ENCODE assay signal across 10 cellular contexts in the genomic region with DNA sequence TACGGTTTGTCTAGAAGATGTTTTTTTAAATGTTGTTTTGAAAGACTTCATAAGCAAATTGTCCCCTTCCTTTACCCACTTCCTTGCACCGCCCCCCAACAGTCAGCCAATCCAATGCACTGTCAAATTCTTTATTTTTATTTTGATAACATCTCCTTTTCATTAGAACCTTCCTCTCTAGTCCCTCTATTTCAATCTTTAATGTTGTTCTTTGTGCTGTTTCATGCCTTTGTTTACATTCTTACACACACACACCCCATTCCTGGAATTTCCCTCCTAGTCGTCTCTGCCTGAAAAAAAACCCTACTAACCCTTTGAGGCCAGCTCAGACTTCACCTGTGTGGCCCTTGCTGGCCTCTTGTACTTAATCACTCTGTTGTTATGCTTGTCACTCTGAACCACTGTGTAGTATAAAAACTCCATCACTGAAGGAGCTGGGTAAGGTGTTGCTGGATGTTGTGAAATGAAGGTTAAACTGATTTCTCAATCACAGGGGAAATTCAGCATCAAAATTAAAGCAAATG.
DNase-seq lines count a peak whose midpoint lies in the region; ATAC-seq and TF ChIP-seq lines count a peak whose summit lies in the region.
"Had no signal": no experiment of that assay in that cellular context is flagged by ENCODE, and none has a peak within 500 bp of the region (broad histone marks: within the 10 kb centered on the region; RNA-seq: fewer than 3 reads in every experiment).

No MANE protein-coding gene starts in this region.

- H3K4me3 Mint-ChIP-seq in activated CD4-positive, alpha-beta T cell treated with anti-CD3 and anti-CD28 coated beads, Interleukin-2, amount 10 ng/mL, durations not matched to agents 24 days and 14 days, result peak overlapping the region; percentile 7
- H3K4me3 Mint-ChIP-seq in activated CD4-positive, alpha-beta T cell treated with anti-CD3 and anti-CD28 coated beads, Interleukin-2, amount 10 ng/mL, durations not matched to agents 7 days and 5 days, result no peak overlapping the region
- no peak overlapping the region for H3K4me3 Mint-ChIP-seq in WTC11
- peak overlapping the region; percentile 21 for H3K4me3 Mint-ChIP-seq in type B pancreatic cell

- no peak overlapping the region for H3K9ac ChIP-seq in colonic mucosa (ENCODE audit: low read depth in 2 of 2, low read length in 2 of 2)

- ATAC-seq in WTC11, result peak; percentile 86
- ATAC-seq: left cardiac atrium, SK-N-SH treated with all-trans-retinoic acid at 6 μM for 48 hours had no signal

- H3K4me3 ChIP-seq in iPS DF 6.9 (ENCODE audit: low read length), result no peak overlapping the region
- H3K4me3 ChIP-seq in colonic mucosa, result no peak overlapping the region
- no peak overlapping the region for H3K4me3 ChIP-seq in WERI-Rb-1 (ENCODE audit: low read depth, low read length)

- no peaks in the 10 kb centered on the region for H3K36me3 ChIP-seq in iPS DF 6.9 (ENCODE audit: control insufficient read depth, insufficient read depth, low read length)
- no peaks in the 10 kb centered on the region for H3K36me3 ChIP-seq in colonic mucosa
- no peaks in the 10 kb centered on the region; the same call in 1 of the 2 replicates for H3K36me3 ChIP-seq in WERI-Rb-1

- no peaks in the 10 kb centered on the region for H3K4me1 ChIP-seq in iPS DF 6.9 (ENCODE audit: control insufficient read depth, insufficient read depth, low read length)
- H3K4me1 ChIP-seq in colonic mucosa, result peaks cover 4% of the 10 kb centered on the region

- peaks cover 13% of the 10 kb centered on the region for H3K36me3 Mint-ChIP-seq in activated CD4-positive, alpha-beta T cell treated with anti-CD3 and anti-CD28 coated beads, Interleukin-2, amount 10 ng/mL, durations not matched to agents 24 days and 14 days (ENCODE audit: low read depth)
- H3K36me3 Mint-ChIP-seq in activated CD4-positive, alpha-beta T cell treated with anti-CD3 and anti-CD28 coated beads, Interleukin-2, amount 10 ng/mL, durations not matched to agents 7 days and 5 days (ENCODE audit: low read depth), result peaks cover 27% of the 10 kb centered on the region
- no peaks in the 10 kb centered on the region for H3K36me3 Mint-ChIP-seq in WTC11
- peaks cover 14% of the 10 kb centered on the region for H3K36me3 Mint-ChIP-seq in type B pancreatic cell

- TF ChIP-seq CTCF in WTC11 (IDR thresholded peaks at IDR 0.05) (no peak), type B pancreatic cell (conservative IDR thresholded peaks at IDR 0.05) (no peak), colonic mucosa (IDR thresholded peaks at IDR 0.05) (no peak), WERI-Rb-1 (IDR thresholded peaks at IDR 0.05; ENCODE audit: low read depth, low read length) (no peak)

- H3K27ac Mint-ChIP-seq in activated CD4-positive, alpha-beta T cell treated with anti-CD3 and anti-CD28 coated beads, Interleukin-2, amount 10 ng/mL, durations not matched to agents 24 days and 14 days, result peak overlapping the region; percentile 14
- no peak overlapping the region for H3K27ac Mint-ChIP-seq in activated CD4-positive, alpha-beta T cell treated with anti-CD3 and anti-CD28 coated beads, Interleukin-2, amount 10 ng/mL, durations not matched to agents 7 days and 5 days
- H3K27ac Mint-ChIP-seq in WTC11 (peak overlapping the region; percentile 12; the same call in 1 of the 2 replicates), type B pancreatic cell (peak overlapping the region; percentile 81)

- POLR2A ChIA-PET in activated CD4-positive, alpha-beta T cell treated with anti-CD3 and anti-CD28 coated beads, Interleukin-2, amount 10 ng/mL, durations not matched to agents 7 days and 5 days (lab: Charles Lee), result no interaction called here
- POLR2A ChIA-PET in WTC11 (lab: Charles Lee), result no interaction called here

- peaks cover 22% of the 10 kb centered on the region for H3K27me3 Mint-ChIP-seq in activated CD4-positive, alpha-beta T cell treated with anti-CD3 and anti-CD28 coated beads, Interleukin-2, amount 10 ng/mL, durations not matched to agents 24 days and 14 days
- H3K27me3 Mint-ChIP-seq in activated CD4-positive, alpha-beta T cell treated with anti-CD3 and anti-CD28 coated beads, Interleukin-2, amount 10 ng/mL, durations not matched to agents 7 days and 5 days, result peaks cover 15% of the 10 kb centered on the region
- H3K27me3 Mint-ChIP-seq in WTC11 (ENCODE audit: low read depth) (no peaks in the 10 kb centered on the region), type B pancreatic cell (no peaks in the 10 kb centered on the region)

- no peak for DNase-seq in activated CD4-positive, alpha-beta T cell treated with anti-CD3 and anti-CD28 coated beads, Interleukin-2, amount 10 ng/mL, durations not matched to agents 24 days and 14 days
- no peak for DNase-seq in activated CD4-positive, alpha-beta T cell treated with anti-CD3 and anti-CD28 coated beads, Interleukin-2, amount 10 ng/mL, durations not matched to agents 7 days and 5 days
- no peak for DNase-seq in WTC11 (ENCODE audit: low spot score)
- peak; percentile 22 for DNase-seq in iPS DF 6.9 (ENCODE audit: low read depth, low spot score)
- no peak for DNase-seq in type B pancreatic cell (ENCODE audit: extremely low spot score, unreplicated experiment)
- DNase-seq in NAMALWA (ENCODE audit: low spot score), result no peak
- DNase-seq in colonic mucosa, result no peak
- DNase-seq in WERI-Rb-1, result no peak
- DNase-seq: left cardiac atrium had no signal

- intact Hi-C loops in activated CD4-positive, alpha-beta T cell treated with anti-CD3 and anti-CD28 coated beads, Interleukin-2, amount 10 ng/mL, durations not matched to agents 24 days and 14 days (cut with micrococcal nuclease), result loop anchor here (1.0 to 2.0 kb wide), 6 partner anchors 7 to 725 kb away; no protein-coding TSS in a partner anchor
- intact Hi-C loops in colonic mucosa (cut with DNase I), result no loop called here

- no peak overlapping the region for H3K27ac ChIP-seq in iPS DF 6.9 (ENCODE audit: low read length)
- no peak overlapping the region for H3K27ac ChIP-seq in colonic mucosa
- H3K27ac ChIP-seq in WERI-Rb-1, result no peak overlapping the region

- CTCF ChIA-PET in activated CD4-positive, alpha-beta T cell treated with anti-CD3 and anti-CD28 coated beads, Interleukin-2, amount 10 ng/mL, durations not matched to agents 7 days and 5 days (lab: Charles Lee), result interaction anchor here (1.5 kb wide), 1 partner anchor 20 kb away, joined by 3 read pairs; no protein-coding TSS in a partner anchor
- CTCF ChIA-PET in WTC11 (lab: Charles Lee), result interaction anchor here (0.5 to 0.7 kb wide), 3 partner anchors 37 to 324 kb away, joined by 3 to 4 read pairs (median 4); no protein-coding TSS in a partner anchor

- no peaks in the 10 kb centered on the region for H3K27me3 ChIP-seq in iPS DF 6.9 (ENCODE audit: control insufficient read depth, insufficient read depth, low read length)
- H3K27me3 ChIP-seq in colonic mucosa, result no peaks in the 10 kb centered on the region
- no peaks in the 10 kb centered on the region for H3K27me3 ChIP-seq in WERI-Rb-1 (ENCODE audit: insufficient read depth, low read depth, severe bottlenecking)

- peaks cover 12% of the 10 kb centered on the region for H3K9me3 Mint-ChIP-seq in activated CD4-positive, alpha-beta T cell treated with anti-CD3 and anti-CD28 coated beads, Interleukin-2, amount 10 ng/mL, durations not matched to agents 24 days and 14 days
- peaks cover 6% of the 10 kb centered on the region for H3K9me3 Mint-ChIP-seq in activated CD4-positive, alpha-beta T cell treated with anti-CD3 and anti-CD28 coated beads, Interleukin-2, amount 10 ng/mL, durations not matched to agents 7 days and 5 days
- H3K9me3 Mint-ChIP-seq in WTC11, result 0 out of 2 replicates have a peak, but pooled peaks cover 6% of the 10 kb centered on the region
- no peaks in the 10 kb centered on the region for H3K9me3 Mint-ChIP-seq in type B pancreatic cell

- WGBS in iPS DF 6.9 (ENCODE audit: insufficient coverage, insufficient read length), result no CpG with 5 or more reads among the region's 3 CpGs

- peaks cover 47% of the 10 kb centered on the region for H3K4me1 Mint-ChIP-seq in activated CD4-positive, alpha-beta T cell treated with anti-CD3 and anti-CD28 coated beads, Interleukin-2, amount 10 ng/mL, durations not matched to agents 24 days and 14 days
- peaks cover 49% of the 10 kb centered on the region for H3K4me1 Mint-ChIP-seq in activated CD4-positive, alpha-beta T cell treated with anti-CD3 and anti-CD28 coated beads, Interleukin-2, amount 10 ng/mL, durations not matched to agents 7 days and 5 days
- peaks cover 9% of the 10 kb centered on the region for H3K4me1 Mint-ChIP-seq in WTC11
- H3K4me1 Mint-ChIP-seq in type B pancreatic cell (ENCODE audit: unreplicated experiment), result peaks cover 12% of the 10 kb centered on the region

- H3K9me3 ChIP-seq in iPS DF 6.9 (ENCODE audit: control insufficient read depth, insufficient read depth, low read length) (no peaks in the 10 kb centered on the region), colonic mucosa (no peaks in the 10 kb centered on the region), WERI-Rb-1 (ENCODE audit: severe bottlenecking) (no peaks in the 10 kb centered on the region)

TF ChIP-seq in WTC11, 78 proteins besides CTCF, POLR2A, EP300 and RAD21:
- TF ChIP-seq ATF1 (CRISPR knock-in tag; IDR thresholded peaks at IDR 0.05), result no peak
TF ChIP-seq in WTC11: peak in this region for 0.

Comparison
In these comparisons a context has a peak if more than half of its experiments do, and no peak if none do; other contexts are left out.
1. H3K4me3 Mint-ChIP-seq: peak in activated CD4-positive, alpha-beta T cell treated with anti-CD3 and anti-CD28 coated beads, Interleukin-2, amount 10 ng/mL, durations not matched to agents 24 days and 14 days (single experiment) and type B pancreatic cell (single experiment); none in activated CD4-positive, alpha-beta T cell treated with anti-CD3 and anti-CD28 coated beads, Interleukin-2, amount 10 ng/mL, durations not matched to agents 7 days and 5 days (single experiment) and WTC11 (single experiment).